ENCODE assay signal across 1 cellular context in genomic region chr13:93248627-93249047, GRCh38.
TF ChIP-seq lines count a peak whose summit lies in the region.

No MANE protein-coding gene starts in this region.

TF ChIP-seq in HepG2, 621 proteins besides CTCF, POLR2A, EP300 and RAD21 (continued from another document and continues in another):
- TF ChIP-seq REST (IDR thresholded peaks at IDR 0.05; ENCODE audit: borderline replicate concordance in 1 of 2, low read depth in 1 of 2, low read length in 2 of 2): no peak
- 0 out of 2 replicates have a peak, but pooled peaks have one; percentile 27 for TF ChIP-seq TCF7 (IDR thresholded peaks at IDR 0.05; ENCODE audit: low read depth)
- no peak for TF ChIP-seq FOXP1 (IDR thresholded peaks at IDR 0.05)
- TF ChIP-seq FOXP1 (CRISPR knock-in tag; IDR thresholded peaks at IDR 0.05): peak; percentile 48; the same call in 1 of the 2 replicates
- TF ChIP-seq ZNF160 (CRISPR knock-in tag; IDR thresholded peaks at IDR 0.05): 0 out of 2 replicates have a peak, but pooled peaks have one; percentile 58
- peak; percentile 78 for TF ChIP-seq ZNF501 (CRISPR knock-in tag; IDR thresholded peaks at IDR 0.05)
- peak; percentile 56; the same call in 1 of the 2 replicates for TF ChIP-seq ZBTB37 (CRISPR knock-in tag; IDR thresholded peaks at IDR 0.05)
- peak; percentile 24 for TF ChIP-seq SKI (IDR thresholded peaks at IDR 0.05; ENCODE audit: partially characterized antibody)
- no peak for TF ChIP-seq ZNF3 (CRISPR knock-in tag; IDR thresholded peaks at IDR 0.05)
- no peak for TF ChIP-seq MATR3 (CRISPR knock-in tag; IDR thresholded peaks at IDR 0.05)
- no peak for TF ChIP-seq ZNF740 (CRISPR knock-in tag; IDR thresholded peaks at IDR 0.05)
- peak; percentile 83 for TF ChIP-seq HOXA3 (CRISPR knock-in tag; IDR thresholded peaks at IDR 0.05)
- TF ChIP-seq ATF4 (CRISPR knock-in tag; IDR thresholded peaks at IDR 0.05): peak in 1 of 2 experiments; percentile 41; a peak in 1 of 4 replicates
- peak; percentile 17; the same call in 1 of the 2 replicates for TF ChIP-seq RERE (CRISPR knock-in tag; IDR thresholded peaks at IDR 0.05; ENCODE audit: low read depth)
- TF ChIP-seq FOXC1 (CRISPR knock-in tag; IDR thresholded peaks at IDR 0.05; ENCODE audit: borderline replicate concordance): peak; percentile 72; the same call in 1 of the 2 replicates
- TF ChIP-seq PRDM10 (CRISPR knock-in tag; IDR thresholded peaks at IDR 0.05; ENCODE audit: low read depth): peak; percentile 70; the same call in 1 of the 2 replicates
- TF ChIP-seq SOX13 (IDR thresholded peaks at IDR 0.05): no peak
- peak in 1 of 2 experiments; percentile 75; a peak in 2 of 4 replicates for TF ChIP-seq SOX13 (CRISPR knock-in tag; conservative IDR thresholded peaks at IDR 0.05 in 1 of 2, IDR thresholded peaks at IDR 0.05 in 1 of 2)
- TF ChIP-seq MXI1 (IDR thresholded peaks at IDR 0.05; ENCODE audit: borderline replicate concordance, low read depth, low read length): peak; percentile 44; the same call in 1 of the 3 replicates
- TF ChIP-seq FOXM1 (CRISPR knock-in tag; IDR thresholded peaks at IDR 0.05): no peak
- peak; percentile 2 for TF ChIP-seq ZNF18 (CRISPR knock-in tag; IDR thresholded peaks at IDR 0.05; ENCODE audit: insufficient replicate concordance)
- TF ChIP-seq MYPOP (CRISPR knock-in tag; IDR thresholded peaks at IDR 0.05): peak; percentile 32; the same call in 1 of the 2 replicates
- TF ChIP-seq ARID4A (CRISPR knock-in tag; IDR thresholded peaks at IDR 0.05; ENCODE audit: borderline replicate concordance): peak; percentile 61; the same call in 1 of the 2 replicates
